In the genomic region with DNA sequence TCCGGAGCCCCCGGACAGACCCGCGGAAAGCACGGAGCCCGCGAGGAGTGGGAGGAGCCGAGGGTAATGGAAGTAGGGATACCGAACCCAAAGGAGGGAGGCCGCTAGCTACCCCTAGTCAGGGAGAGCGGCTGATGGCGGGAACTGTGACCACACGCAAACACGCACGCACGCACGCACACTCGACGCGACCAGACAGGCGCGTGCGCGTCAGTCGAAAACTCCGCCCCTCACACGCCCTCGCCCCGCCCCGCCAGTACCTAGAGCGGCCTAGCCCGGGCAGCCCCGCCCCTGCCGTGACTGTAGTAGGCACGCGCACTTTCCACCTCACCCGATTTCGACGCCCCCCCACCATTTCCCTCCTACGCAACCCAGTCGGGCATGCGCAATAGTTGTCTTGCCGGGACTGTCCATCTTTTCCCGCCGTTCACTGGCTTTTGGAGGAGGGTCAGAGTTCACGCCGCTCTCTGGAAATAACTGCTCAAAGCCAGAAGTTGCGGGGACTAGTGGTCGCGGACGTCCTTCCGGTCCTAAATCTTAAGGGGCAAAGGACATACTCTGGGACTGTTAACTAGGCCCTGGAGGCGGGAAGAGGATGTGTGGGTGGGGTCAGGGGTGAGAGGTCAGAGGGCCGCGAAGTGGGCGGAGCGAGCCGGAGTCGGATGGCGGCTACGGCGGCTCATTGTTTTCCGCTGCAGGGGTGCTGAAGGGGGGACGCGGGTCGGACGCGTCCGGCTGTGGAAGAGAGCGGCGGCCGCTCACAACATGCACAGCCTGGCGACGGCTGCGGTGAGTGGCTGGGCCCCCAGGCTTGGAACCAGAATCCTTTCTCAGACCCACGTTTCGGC, we compare ENCODE assay signal across 8 cellular contexts. TPM values are rescaled to one million over a fixed set of nuclear protein-coding genes. Genes with fewer than 3 reads are reported as not detected.
A peak's percentile ranks its signal among the peaks of the same experiment; 100 is the strongest.
DNase-seq lines count a peak whose midpoint lies in the region; ATAC-seq and TF ChIP-seq lines count a peak whose summit lies in the region.

A gene with protein sequence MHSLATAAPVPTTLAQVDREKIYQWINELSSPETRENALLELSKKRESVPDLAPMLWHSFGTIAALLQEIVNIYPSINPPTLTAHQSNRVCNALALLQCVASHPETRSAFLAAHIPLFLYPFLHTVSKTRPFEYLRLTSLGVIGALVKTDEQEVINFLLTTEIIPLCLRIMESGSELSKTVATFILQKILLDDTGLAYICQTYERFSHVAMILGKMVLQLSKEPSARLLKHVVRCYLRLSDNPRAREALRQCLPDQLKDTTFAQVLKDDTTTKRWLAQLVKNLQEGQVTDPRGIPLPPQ (plus strand): TSS at position 650 of the 848 bp plus-strand sequence. CDS start 116 bp downstream, at position 766.
A gene with protein sequence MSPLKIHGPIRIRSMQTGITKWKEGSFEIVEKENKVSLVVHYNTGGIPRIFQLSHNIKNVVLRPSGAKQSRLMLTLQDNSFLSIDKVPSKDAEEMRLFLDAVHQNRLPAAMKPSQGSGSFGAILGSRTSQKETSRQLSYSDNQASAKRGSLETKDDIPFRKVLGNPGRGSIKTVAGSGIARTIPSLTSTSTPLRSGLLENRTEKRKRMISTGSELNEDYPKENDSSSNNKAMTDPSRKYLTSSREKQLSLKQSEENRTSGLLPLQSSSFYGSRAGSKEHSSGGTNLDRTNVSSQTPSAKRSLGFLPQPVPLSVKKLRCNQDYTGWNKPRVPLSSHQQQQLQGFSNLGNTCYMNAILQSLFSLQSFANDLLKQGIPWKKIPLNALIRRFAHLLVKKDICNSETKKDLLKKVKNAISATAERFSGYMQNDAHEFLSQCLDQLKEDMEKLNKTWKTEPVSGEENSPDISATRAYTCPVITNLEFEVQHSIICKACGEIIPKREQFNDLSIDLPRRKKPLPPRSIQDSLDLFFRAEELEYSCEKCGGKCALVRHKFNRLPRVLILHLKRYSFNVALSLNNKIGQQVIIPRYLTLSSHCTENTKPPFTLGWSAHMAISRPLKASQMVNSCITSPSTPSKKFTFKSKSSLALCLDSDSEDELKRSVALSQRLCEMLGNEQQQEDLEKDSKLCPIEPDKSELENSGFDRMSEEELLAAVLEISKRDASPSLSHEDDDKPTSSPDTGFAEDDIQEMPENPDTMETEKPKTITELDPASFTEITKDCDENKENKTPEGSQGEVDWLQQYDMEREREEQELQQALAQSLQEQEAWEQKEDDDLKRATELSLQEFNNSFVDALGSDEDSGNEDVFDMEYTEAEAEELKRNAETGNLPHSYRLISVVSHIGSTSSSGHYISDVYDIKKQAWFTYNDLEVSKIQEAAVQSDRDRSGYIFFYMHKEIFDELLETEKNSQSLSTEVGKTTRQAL (minus strand): TSS at position 162 of the 848 bp plus-strand sequence. CDS start 9,698 bp downstream, outside the sequence.

- H2BK120ac ChIP-seq in H9 (ENCODE audit: low read depth, low read length, poor library complexity, severe bottlenecking): peak within 1 kb of the TSS; percentile 94

- H3K4me1 ChIP-seq in H9 (ENCODE audit: insufficient read depth, low read length): peaks cover 2% of the 10 kb centered on the region; the same call in 1 of the 2 replicates

- TF ChIP-seq CTCF in H9 (conservative IDR thresholded peaks at IDR 0.05) (no peak), fibroblast of the aortic adventitia (IDR thresholded peaks at IDR 0.05; ENCODE audit: insufficient read depth, low read length) (no peak), nephron progenitor cell (IDR thresholded peaks at IDR 0.05) (no peak)

- H3K79me1 ChIP-seq in H9 (ENCODE audit: insufficient read depth, low read depth, low read length, poor library complexity, severe bottlenecking): peaks cover 4% of the 10 kb centered on the region

- H3K36me3 ChIP-seq in MG63: peaks cover 50% of the 10 kb centered on the region

- no peak within 1 kb of the TSS for H2BK20ac ChIP-seq in H9 (ENCODE audit: low read depth, low read length, poor library complexity, severe bottlenecking)

- H4K5ac ChIP-seq in H9 (ENCODE audit: insufficient read length, low read depth, low read length): peak within 1 kb of the TSS; percentile 91

- H3K23ac ChIP-seq in H9 (ENCODE audit: insufficient read length, low read depth, low read length): no peak within 1 kb of the TSS

- peaks cover 11% of the 10 kb centered on the region for H3K23me2 ChIP-seq in H9 (ENCODE audit: insufficient read length, low read depth, low read length, poor library complexity, severe bottlenecking)

- H3K4me2 ChIP-seq in H9 (ENCODE audit: insufficient read depth, insufficient read length, low read length): peak within 1 kb of the TSS; percentile 99

- H3K27ac Mint-ChIP-seq in H9: peak within 1 kb of the TSS; percentile 98 to 100 (median 100)
- peak within 1 kb of the TSS; percentile 98 for H3K27ac Mint-ChIP-seq in nephron progenitor cell
- peak within 1 kb of the TSS; percentile 100 for H3K27ac Mint-ChIP-seq in stimulated activated naive CD8-positive, alpha-beta T cell treated with anti-CD3 and anti-CD28 coated beads, Interleukin-15, amount 100 ng/mL, for 72 hours

- H3K56ac ChIP-seq in H9 (ENCODE audit: insufficient read length, low read depth, low read length): peak within 1 kb of the TSS; percentile 54

- peak within 1 kb of the TSS; percentile 99 for H3K14ac ChIP-seq in H9 (ENCODE audit: insufficient read depth, low read length)

- H3K4me1 Mint-ChIP-seq in H9 (peaks cover 26 to 35% of the 10 kb centered on the region in 2 experiments), nephron progenitor cell (peaks cover 50% of the 10 kb centered on the region)
- peaks cover 61% of the 10 kb centered on the region for H3K4me1 Mint-ChIP-seq in stimulated activated naive CD8-positive, alpha-beta T cell treated with anti-CD3 and anti-CD28 coated beads, Interleukin-15, amount 100 ng/mL, for 72 hours

- H2AK5ac ChIP-seq in H9 (ENCODE audit: insufficient read length, low read length): no peak within 1 kb of the TSS

- peak within 1 kb of the TSS; percentile 99 for H3K18ac ChIP-seq in H9 (ENCODE audit: insufficient read length, low read depth, low read length)

- H3K4me3 Mint-ChIP-seq in H9 (peak within 1 kb of the TSS; percentile 87 to 95), nephron progenitor cell (peak within 1 kb of the TSS; percentile 94)
- H3K4me3 Mint-ChIP-seq in stimulated activated naive CD8-positive, alpha-beta T cell treated with anti-CD3 and anti-CD28 coated beads, Interleukin-15, amount 100 ng/mL, for 72 hours: peak within 1 kb of the TSS; percentile 75 to 90

- WGBS in H9 (ENCODE audit: extremely low coverage, insufficient read length, low lambda C conversion rate): no CpG with 5 or more reads among the region's 77 CpGs

- H3K27ac ChIP-seq in H9 (ENCODE audit: insufficient read length, low read depth, low read length): peak within 1 kb of the TSS; percentile 93

- no peak within 1 kb of the TSS for H3T11ph ChIP-seq in H9 (ENCODE audit: low read length)

- H2BK15ac ChIP-seq in H9 (ENCODE audit: low read depth, low read length): no peak within 1 kb of the TSS

- H3K27me3 ChIP-seq in H9 (ENCODE audit: insufficient read depth, low read length): no peaks in the 10 kb centered on the region
- H3K27me3 ChIP-seq in MG63: no peaks in the 10 kb centered on the region

- H3K27me3 Mint-ChIP-seq in H9 (ENCODE audit: low read depth) (no peaks in the 10 kb centered on the region), nephron progenitor cell (ENCODE audit: low read depth, poor library complexity) (no peaks in the 10 kb centered on the region)
- H3K27me3 Mint-ChIP-seq in stimulated activated naive CD8-positive, alpha-beta T cell treated with anti-CD3 and anti-CD28 coated beads, Interleukin-15, amount 100 ng/mL, for 72 hours: no peaks in the 10 kb centered on the region

- H3K4me3 ChIP-seq in MG63: peak within 1 kb of the TSS; percentile 90
- peak within 1 kb of the TSS; percentile 87 for H3K4me3 ChIP-seq in fibroblast of the aortic adventitia (ENCODE audit: low read depth, low read length)

- peak within 1 kb of the TSS; percentile 98 for H3K9ac ChIP-seq in H9 (ENCODE audit: extremely low read depth, insufficient read length, low read length)

- peak; percentile 87 for ATAC-seq in stimulated activated naive CD8-positive, alpha-beta T cell treated with anti-CD3 and anti-CD28 coated beads, Interleukin-15, amount 100 ng/mL, for 72 hours

- H2AFZ ChIP-seq in H9 (ENCODE audit: low read length): peak within 1 kb of the TSS; percentile 82

- peaks cover 15 to 43% (median 41%) of the 10 kb centered on the region in 3 experiments; a peak in 6 of 7 replicates for H3K36me3 Mint-ChIP-seq in H9 (ENCODE audit: insufficient read depth in 1 of 3, low read depth in 3 of 3)
- peaks cover 32% of the 10 kb centered on the region for H3K36me3 Mint-ChIP-seq in nephron progenitor cell (ENCODE audit: low read depth)

- H2BK5ac ChIP-seq in H9 (ENCODE audit: insufficient read length, low read length): peak within 1 kb of the TSS; percentile 43

- peaks cover 43% of the 10 kb centered on the region; the same call in 1 of the 2 replicates for H3K79me2 ChIP-seq in H9 (ENCODE audit: insufficient read depth, low read length)

- no peak within 1 kb of the TSS for H4K8ac ChIP-seq in H9 (replicated peaks; ENCODE audit: insufficient read length, low read depth, low read length)

- H3K9me3 ChIP-seq in H9 (ENCODE audit: control insufficient read depth, low read depth, low read length): no peaks in the 10 kb centered on the region
- no peaks in the 10 kb centered on the region for H3K9me3 ChIP-seq in MG63

- DNase-seq in ELR (ENCODE audit: low read depth) (peak; percentile 99), H9 (peak; percentile 99), MG63 (peak; percentile 98), SHP77 treated with DMSO at 0.1 percent for 48 hours (lab: John Stamatoyannopoulos, UW) (peak; percentile 95), fibroblast of the aortic adventitia (ENCODE audit: low read depth) (peak; percentile 98), nephron progenitor cell (peak; percentile 100)
- DNase-seq in activated effector memory CD4-positive, alpha-beta T cell treated with anti-CD3 and anti-CD28 coated beads, Interleukin-2, amount 50 U/mL, for 16 hours: peak; percentile 100
- peak; percentile 100 for DNase-seq in stimulated activated naive CD8-positive, alpha-beta T cell treated with anti-CD3 and anti-CD28 coated beads, Interleukin-15, amount 100 ng/mL, for 72 hours

- H4K20me1 ChIP-seq in H9 (ENCODE audit: control insufficient read depth, insufficient read depth, insufficient read length): no peaks in the 10 kb centered on the region

- H3K9me3 Mint-ChIP-seq in H9: no peaks in the 10 kb centered on the region
- H3K9me3 Mint-ChIP-seq in nephron progenitor cell: no peaks in the 10 kb centered on the region
- H3K9me3 Mint-ChIP-seq in stimulated activated naive CD8-positive, alpha-beta T cell treated with anti-CD3 and anti-CD28 coated beads, Interleukin-15, amount 100 ng/mL, for 72 hours: no peaks in the 10 kb centered on the region

- H2BK12ac ChIP-seq in H9 (ENCODE audit: insufficient read length, low read depth, low read length): no peak within 1 kb of the TSS

- peak within 1 kb of the TSS; percentile 56; the same call in 1 of the 2 replicates for H3K4ac ChIP-seq in H9 (ENCODE audit: low read depth, low read length)

- H4K91ac ChIP-seq in H9 (ENCODE audit: insufficient read length, low read depth, low read length): no peak within 1 kb of the TSS

RNA-seq across cellular contexts. Expression of the first gene that starts in this region (rescaled TPM):
- total RNA-seq in H9 (2021) (83.5 and 91.2 TPM in 2 replicates), fibroblast of the aortic adventitia (ENCODE audit: low replicate concordance) (32.9 and 77.0 TPM in 2 replicates)
- 115 and 131 TPM in 2 replicates for total RNA-seq in MG63 (2014; rRNA removed; shearing (Covaris generic); ENCODE audit: low replicate concordance)

RNA-seq across cellular contexts. Expression of the second gene that starts in this region (rescaled TPM):
- total RNA-seq in H9 (2021): 34.5 and 34.9 TPM in 2 replicates
- 4.9 and 6.8 TPM in 2 replicates for total RNA-seq in MG63 (2014; rRNA removed; shearing (Covaris generic); ENCODE audit: low replicate concordance)
- total RNA-seq in fibroblast of the aortic adventitia (ENCODE audit: low replicate concordance): 14.8 and 16.1 TPM in 2 replicates

Comparison
In these comparisons a context has a peak if more than half of its experiments do, and no peak if none do; other contexts are left out.
1. Peak in every context shown above with its lines: DNase-seq, ATAC-seq, H3K4me3 ChIP-seq and H3K27ac ChIP-seq.